In the genomic region with DNA sequence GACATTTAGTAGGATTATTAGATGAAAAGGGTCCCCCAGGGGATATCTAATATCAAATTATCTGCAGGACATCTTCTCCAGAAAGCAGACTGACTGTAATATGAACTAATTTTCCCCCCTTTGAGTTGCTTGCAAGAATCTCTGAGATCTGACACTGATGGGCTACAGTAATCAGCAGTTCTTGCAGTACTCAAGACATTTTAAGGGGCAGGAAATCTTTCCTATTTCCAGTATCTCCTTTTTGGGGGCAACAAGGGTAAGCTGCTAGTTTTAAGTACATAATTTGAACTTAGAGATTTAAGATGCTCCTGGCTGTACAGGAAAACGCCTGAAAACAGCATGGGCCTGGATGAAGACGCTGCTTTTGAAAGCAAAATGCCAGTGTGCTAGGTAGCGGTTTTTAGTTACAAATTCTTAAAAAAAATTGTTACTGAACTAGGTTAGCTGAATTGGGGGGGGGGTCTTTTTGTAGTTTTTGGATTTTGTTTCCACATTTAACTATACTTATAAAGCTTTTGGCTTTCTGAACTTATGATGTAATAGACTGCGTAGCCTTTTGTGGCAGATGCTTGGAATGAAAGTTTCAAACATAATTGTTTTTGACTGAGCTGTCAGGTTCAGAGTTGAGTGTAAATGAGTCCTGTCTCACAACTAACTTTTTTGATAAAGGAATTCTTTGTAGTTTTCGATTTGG, we compare ENCODE assay signal across 9 cellular contexts. TPM values are rescaled to one million over a fixed set of nuclear protein-coding genes. Genes with fewer than 3 reads are reported as not detected.
DNase-seq lines count a peak whose midpoint lies in the region; ATAC-seq and TF ChIP-seq lines count a peak whose summit lies in the region.
"Had no signal": no experiment of that assay in that cellular context is flagged by ENCODE, and none has a peak within 500 bp of the region (broad histone marks: within the 10 kb centered on the region; RNA-seq: fewer than 3 reads in every experiment).

No MANE protein-coding gene starts in this region.

- peaks cover 32% of the 10 kb centered on the region for H3F3A ChIP-seq in SK-N-SH (replicated peaks; ENCODE audit: insufficient read depth)

- H3K9me3 ChIP-seq in SK-N-SH (no peaks in the 10 kb centered on the region), thoracic aorta (no peaks in the 10 kb centered on the region)
- H3K9me3 ChIP-seq: upper lobe of left lung had no signal

- H3K36me3 ChIP-seq in SK-N-SH (replicated peaks in 1 of 2; ENCODE audit: control insufficient read depth in 1 of 2, insufficient read depth in 2 of 2, low read length in 1 of 2): peaks cover 10 to 43% of the 10 kb centered on the region in 2 experiments
- no peaks in the 10 kb centered on the region for H3K36me3 ChIP-seq in kidney epithelial cell (ENCODE audit: control insufficient read depth, insufficient read depth, low read length)
- H3K36me3 ChIP-seq in thoracic aorta: no peaks in the 10 kb centered on the region
- H3K36me3 ChIP-seq: upper lobe of left lung had no signal

- 14% methylated on average over 5 of the region's 5 CpGs for WGBS in SK-N-SH (ENCODE audit: low lambda C conversion rate)

- CTCF ChIA-PET in SK-N-SH (lab: Yijun Ruan, JAX): interaction anchor here (1.0 to 3.9 kb wide), 8 partner anchors 64 to 371 kb away, joined by 3 to 79 read pairs (median 6); no protein-coding TSS in a partner anchor

- peak overlapping the region; percentile 99 for H3K9ac ChIP-seq in SK-N-SH

- no peak for TF ChIP-seq CTCF in SK-N-SH (IDR thresholded peaks at IDR 0.05)
- no peak for TF ChIP-seq CTCF in astrocyte of the cerebellum (IDR thresholded peaks at IDR 0.05; ENCODE audit: low read depth, low read length, missing control alignments)
- TF ChIP-seq CTCF in kidney epithelial cell (IDR thresholded peaks at IDR 0.05; ENCODE audit: insufficient read depth, low read length, poor library complexity, severe bottlenecking): no peak
- TF ChIP-seq CTCF in thoracic aorta (IDR thresholded peaks at IDR 0.05): no peak

- POLR2A ChIA-PET in SK-N-SH (lab: Yijun Ruan, JAX): interaction anchor here (0.7 to 1.0 kb wide), 2 partner anchors 50 to 370 kb away, joined by 3 to 4 read pairs; no protein-coding TSS in a partner anchor

- no peaks in the 10 kb centered on the region for H3K9me2 ChIP-seq in SK-N-SH

- H3K4me3 ChIP-seq in SK-N-SH (ENCODE audit: low read depth in 2 of 2, low read length in 1 of 2): peak overlapping the region; percentile 93 to 95
- peak overlapping the region; percentile 79 for H3K4me3 ChIP-seq in astrocyte of the cerebellum (ENCODE audit: low read depth, low read length)
- H3K4me3 ChIP-seq in kidney epithelial cell (ENCODE audit: low read depth, low read length): peak overlapping the region; percentile 85
- H3K4me3 ChIP-seq in thoracic aorta: peak overlapping the region; percentile 99

- peaks cover 97% of the 10 kb centered on the region for H3K79me2 ChIP-seq in SK-N-SH (ENCODE audit: insufficient read depth)

- no peak; a peak in 1 of 4 replicates for TF ChIP-seq EP300 in SK-N-SH (IDR thresholded peaks at IDR 0.05; ENCODE audit: borderline replicate concordance in 1 of 2, low read depth in 1 of 2, low read length in 1 of 2)

- H3K4me2 ChIP-seq in SK-N-SH: peak overlapping the region; percentile 87

- H3K27me3 ChIP-seq in SK-N-SH (ENCODE audit: insufficient read depth) (no peaks in the 10 kb centered on the region), kidney epithelial cell (ENCODE audit: control insufficient read depth, insufficient read depth, low read length) (no peaks in the 10 kb centered on the region), thoracic aorta (replicated peaks; ENCODE audit: insufficient read depth) (no peaks in the 10 kb centered on the region)
- H3K27me3 ChIP-seq: upper lobe of left lung had no signal

- in situ Hi-C loops in astrocyte of the cerebellum (cut with HindIII; ENCODE audit: low sequenced_read_pairs): no loop called here

- ATAC-seq in SK-N-SH treated with all-trans-retinoic acid at 6 μM for 48 hours: no peak
- no peak for ATAC-seq in thoracic aorta (ENCODE audit: insufficient number of reproducible peaks, low FRiP score, low read depth)
- no peak for ATAC-seq in GM21390 (IDR thresholded peaks at IDR 0.05; ENCODE audit: unreplicated experiment)

- no peak overlapping the region for H2AFZ ChIP-seq in SK-N-SH (ENCODE audit: low read depth)

- peaks cover 63% of the 10 kb centered on the region for H4K20me1 ChIP-seq in SK-N-SH (ENCODE audit: insufficient read depth)

- no peak for TF ChIP-seq RAD21 in SK-N-SH (IDR thresholded peaks at IDR 0.05; ENCODE audit: low read length)

- no peak for DNase-seq in SK-N-SH
- DNase-seq in astrocyte of the cerebellum (ENCODE audit: low read depth): no peak
- DNase-seq in kidney epithelial cell (ENCODE audit: low read depth): no peak
- no peak for DNase-seq in thoracic aorta (ENCODE audit: low spot score)
- DNase-seq in dedifferentiated amniotic fluid mesenchymal stem cell (ENCODE audit: extremely low spot score): no peak
- DNase-seq in activated CD4-positive, alpha-beta T cell treated with anti-CD3 and anti-CD28 coated beads for 48 hours: no peak
- DNase-seq: upper lobe of left lung had no signal

- H3K27ac ChIP-seq in SK-N-SH (ENCODE audit: low read depth in 2 of 2, low read length in 1 of 2) (peak overlapping the region; percentile 95 to 97), thoracic aorta (peak overlapping the region; percentile 88 to 94)

- H3K4me1 ChIP-seq in SK-N-SH (ENCODE audit: control insufficient read depth in 1 of 2, insufficient read depth in 2 of 2, low read depth in 1 of 2, low read length in 1 of 2) (peaks cover 21 to 28% of the 10 kb centered on the region in 2 experiments), thoracic aorta (ENCODE audit: control insufficient read depth in 1 of 2, low read depth in 2 of 2) (peaks cover 10 to 63% of the 10 kb centered on the region in 2 donors)

TF ChIP-seq in SK-N-SH, 30 proteins besides CTCF, POLR2A, EP300 and RAD21:
- TF ChIP-seq TCF12 (IDR thresholded peaks at IDR 0.05) (no peak), ELF1 (IDR thresholded peaks at IDR 0.05) (no peak)
- TF ChIP-seq, protein P1, sequence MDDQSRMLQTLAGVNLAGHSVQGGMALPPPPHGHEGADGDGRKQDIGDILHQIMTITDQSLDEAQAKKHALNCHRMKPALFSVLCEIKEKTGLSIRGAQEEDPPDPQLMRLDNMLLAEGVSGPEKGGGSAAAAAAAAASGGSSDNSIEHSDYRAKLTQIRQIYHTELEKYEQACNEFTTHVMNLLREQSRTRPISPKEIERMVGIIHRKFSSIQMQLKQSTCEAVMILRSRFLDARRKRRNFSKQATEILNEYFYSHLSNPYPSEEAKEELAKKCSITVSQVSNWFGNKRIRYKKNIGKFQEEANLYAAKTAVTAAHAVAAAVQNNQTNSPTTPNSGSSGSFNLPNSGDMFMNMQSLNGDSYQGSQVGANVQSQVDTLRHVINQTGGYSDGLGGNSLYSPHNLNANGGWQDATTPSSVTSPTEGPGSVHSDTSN (IDR thresholded peaks at IDR 0.05): peak; percentile 78

TF ChIP-seq in SK-N-SH treated with all-trans-retinoic acid at 6 μM for 48 hours, 23 proteins besides CTCF, POLR2A, EP300 and RAD21:
- TF ChIP-seq ZNF8 (CRISPR knock-in tag; IDR thresholded peaks at IDR 0.05) (no peak), ZNF70 (CRISPR knock-in tag; IDR thresholded peaks at IDR 0.05) (no peak; the same call in 1 of the 2 replicates), SNAI2 (CRISPR knock-in tag; IDR thresholded peaks at IDR 0.05) (no peak)

RNA-seq across cellular contexts. Expression of gene FRMD6, which starts 2.3 kb away (rescaled TPM):
- polyA plus RNA-seq in SK-N-SH (2012; rRNA removed): 147 and 169 TPM in 2 replicates
- polyA plus RNA-seq in SK-N-SH (2012; cell fraction: cytosol; rRNA removed): 125 and 136 TPM in 2 replicates
- polyA plus RNA-seq in SK-N-SH (2012; cell fraction: nucleus; rRNA removed): 171 and 281 TPM in 2 replicates
- total RNA-seq in kidney epithelial cell: 206 and 228 TPM in 2 replicates
- total RNA-seq in thoracic aorta: 10 to 100 TPM; 72.3 to 79.6 TPM
